13 cellular contexts compared by ENCODE assay signal in the genomic region with DNA sequence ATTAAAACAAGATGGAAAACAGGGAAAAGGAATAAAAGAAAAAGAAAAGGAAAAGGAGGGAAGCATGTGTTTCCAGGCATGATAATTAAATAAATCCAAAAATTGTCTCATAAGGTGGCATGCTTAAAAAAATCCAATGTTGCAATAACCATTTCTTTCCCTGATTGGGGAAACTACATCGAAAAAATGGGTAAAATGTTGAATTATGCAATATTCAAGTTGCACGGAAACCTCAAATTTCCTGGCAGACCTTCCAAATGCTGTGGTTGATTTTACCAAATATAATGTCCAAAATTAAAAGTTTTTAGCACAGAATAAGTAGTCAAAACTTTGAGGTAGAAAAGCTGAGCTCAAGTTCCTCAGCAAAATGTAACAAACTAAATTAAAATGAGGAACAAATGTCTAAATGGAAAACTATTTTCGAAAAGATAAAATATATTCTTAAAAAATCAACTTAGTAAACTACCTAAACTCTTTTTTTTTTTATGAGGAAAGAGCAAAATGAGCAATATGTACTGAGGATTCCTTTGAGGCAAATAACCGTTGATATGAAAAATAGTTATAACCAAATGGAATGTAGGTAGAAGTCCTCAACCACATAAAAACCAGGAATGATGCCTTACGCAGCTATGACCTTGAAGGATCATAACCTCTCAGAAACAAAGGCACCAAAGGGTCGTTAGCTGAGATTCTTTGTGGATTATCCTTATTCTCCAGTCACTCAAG. TPM values are rescaled to one million over a fixed set of nuclear protein-coding genes. Genes with fewer than 3 reads are reported as not detected.
A peak's percentile ranks its signal among the peaks of the same experiment; 100 is the strongest.
DNase-seq lines count a peak whose midpoint lies in the region; ATAC-seq and TF ChIP-seq lines count a peak whose summit lies in the region.
"Had no signal": no experiment of that assay in that cellular context is flagged by ENCODE, and none has a peak within 500 bp of the region (broad histone marks: within the 10 kb centered on the region; RNA-seq: fewer than 3 reads in every experiment).

No MANE protein-coding gene starts in this region.

- no peak for DNase-seq in Calu3
- DNase-seq in KBM-7: peak; percentile 40
- peak; percentile 40 for DNase-seq in astrocyte of the spinal cord (ENCODE audit: low read depth, low spot score)
- no peak for DNase-seq in mesendoderm
- DNase-seq in ureter (ENCODE audit: low spot score): no peak
- DNase-seq in islet precursor cell: no peak
- DNase-seq: activated CD4-positive, alpha-beta memory T cell treated with anti-CD3 and anti-CD28 coated beads, Interleukin-2, amount 10 ng/mL, durations not matched to agents 7 days and 5 days; CD4-positive, alpha-beta T cell; NCI-H1105 had no signal

- no peaks in the 10 kb centered on the region for H3K79me1 ChIP-seq in mesendoderm (ENCODE audit: low read length)

- ATAC-seq in HG03108 (IDR thresholded peaks at IDR 0.05; ENCODE audit: unreplicated experiment): no peak
- ATAC-seq in GM21529 (IDR thresholded peaks at IDR 0.05; ENCODE audit: unreplicated experiment): no peak

- intact Hi-C loops in Calu3 (cut with micrococcal nuclease; ENCODE audit: unreplicated experiment): no loop called here

- no peaks in the 10 kb centered on the region for H3K36me3 ChIP-seq in mesendoderm (ENCODE audit: control insufficient read depth, insufficient read depth, low read length)

- no peak overlapping the region for H2BK120ac ChIP-seq in mesendoderm (ENCODE audit: low read depth, low read length)

- peak overlapping the region; percentile 0 for H3K27ac ChIP-seq in mesendoderm (ENCODE audit: low read depth, low read length)
- H3K27ac ChIP-seq: parathyroid adenoma had no signal

- TF ChIP-seq CTCF in Calu3 (IDR thresholded peaks at IDR 0.05; ENCODE audit: unreplicated experiment): no peak
- TF ChIP-seq CTCF in astrocyte of the spinal cord (IDR thresholded peaks at IDR 0.05; ENCODE audit: low read depth, low read length): no peak

- H3K4me1 Mint-ChIP-seq in Calu3 (ENCODE audit: low read depth, unreplicated experiment): peaks cover 4% of the 10 kb centered on the region
- H3K4me1 Mint-ChIP-seq: activated CD4-positive, alpha-beta memory T cell treated with anti-CD3 and anti-CD28 coated beads, Interleukin-2, amount 10 ng/mL, durations not matched to agents 7 days and 5 days had no signal

- no peak overlapping the region for H3K23ac ChIP-seq in mesendoderm (ENCODE audit: low read length)

- H3K4me2 ChIP-seq in mesendoderm (ENCODE audit: low read length): no peak overlapping the region

- in situ Hi-C loops in KBM-7 (cut with MboI; ENCODE audit: low pct_unique_long_range_greater_than_20kb, low sequenced_read_pairs) (no loop called here), astrocyte of the spinal cord (cut with HindIII; ENCODE audit: low sequenced_read_pairs) (no loop called here)

- H3K36me3 Mint-ChIP-seq in Calu3 (ENCODE audit: insufficient read depth, unreplicated experiment): peaks cover 71% of the 10 kb centered on the region

- H3K4me3 ChIP-seq in astrocyte of the spinal cord (ENCODE audit: low read depth, low read length) (no peak overlapping the region), mesendoderm (ENCODE audit: low read length) (no peak overlapping the region)

- H2BK5ac ChIP-seq in mesendoderm (ENCODE audit: low read length): no peak overlapping the region

- no peak overlapping the region for H2AK5ac ChIP-seq in mesendoderm (ENCODE audit: low read length)

- H3K9ac ChIP-seq in mesendoderm (ENCODE audit: low read length): no peak overlapping the region
- H3K9ac ChIP-seq: parathyroid adenoma had no signal

- no peaks in the 10 kb centered on the region for H3K4me1 ChIP-seq in mesendoderm (ENCODE audit: control insufficient read depth, low read depth, low read length)
- H3K4me1 ChIP-seq: parathyroid adenoma had no signal

- no peaks in the 10 kb centered on the region for H3K27me3 ChIP-seq in mesendoderm (ENCODE audit: insufficient read depth, low read length, poor library complexity)

- H3K79me2 ChIP-seq in mesendoderm (ENCODE audit: control insufficient read depth, insufficient read depth, low read length): no peaks in the 10 kb centered on the region
- H3K79me2 ChIP-seq: parathyroid adenoma had no signal

- no peak overlapping the region for H4K8ac ChIP-seq in mesendoderm (ENCODE audit: low read depth, low read length)

- WGBS in mesendoderm (ENCODE audit: extremely low coverage, insufficient coverage, low lambda C conversion rate): no CpG with 5 or more reads among the region's 6 CpGs

- no peaks in the 10 kb centered on the region for H3K27me3 Mint-ChIP-seq in Calu3 (ENCODE audit: unreplicated experiment)
- H3K27me3 Mint-ChIP-seq: activated CD4-positive, alpha-beta memory T cell treated with anti-CD3 and anti-CD28 coated beads, Interleukin-2, amount 10 ng/mL, durations not matched to agents 7 days and 5 days; CD4-positive, alpha-beta T cell had no signal

- peak overlapping the region; percentile 74 for H3K27ac Mint-ChIP-seq in Calu3 (ENCODE audit: unreplicated experiment)
- H3K27ac Mint-ChIP-seq: activated CD4-positive, alpha-beta memory T cell treated with anti-CD3 and anti-CD28 coated beads, Interleukin-2, amount 10 ng/mL, durations not matched to agents 7 days and 5 days; activated T-helper 1 cell treated with anti-CD3 and anti-CD28 coated beads, Interleukin-12 subunit alpha, Interleukin-12 subunit beta, Interleukin-2, Interleukin-4 antibody, amounts not matched to agents 30 ng/mL and 10 ng/mL and 1 ng/mL, durations not matched to agents 14 hours and 24 hours and 36 hours; CD4-positive, alpha-beta T cell had no signal

- no peaks in the 10 kb centered on the region for H3K9me3 Mint-ChIP-seq in Calu3 (ENCODE audit: low read depth, unreplicated experiment)
- H3K9me3 Mint-ChIP-seq: activated CD4-positive, alpha-beta memory T cell treated with anti-CD3 and anti-CD28 coated beads, Interleukin-2, amount 10 ng/mL, durations not matched to agents 7 days and 5 days; activated T-helper 1 cell treated with anti-CD3 and anti-CD28 coated beads, Interleukin-12 subunit alpha, Interleukin-12 subunit beta, Interleukin-2, Interleukin-4 antibody, amounts not matched to agents 30 ng/mL and 10 ng/mL and 1 ng/mL, durations not matched to agents 14 hours and 24 hours and 36 hours; CD4-positive, alpha-beta T cell had no signal

- H2BK15ac ChIP-seq in mesendoderm (replicated peaks; ENCODE audit: low read depth): no peak overlapping the region

- no peak overlapping the region for H3K4me3 Mint-ChIP-seq in Calu3 (ENCODE audit: low read depth, unreplicated experiment)
- H3K4me3 Mint-ChIP-seq: activated CD4-positive, alpha-beta memory T cell treated with anti-CD3 and anti-CD28 coated beads, Interleukin-2, amount 10 ng/mL, durations not matched to agents 7 days and 5 days; activated T-helper 1 cell treated with anti-CD3 and anti-CD28 coated beads, Interleukin-12 subunit alpha, Interleukin-12 subunit beta, Interleukin-2, Interleukin-4 antibody, amounts not matched to agents 30 ng/mL and 10 ng/mL and 1 ng/mL, durations not matched to agents 14 hours and 24 hours and 36 hours; CD4-positive, alpha-beta T cell had no signal

- H3K4ac ChIP-seq in mesendoderm (ENCODE audit: low read depth, low read length): peak overlapping the region; percentile 52

- no peak overlapping the region for H3K56ac ChIP-seq in mesendoderm (ENCODE audit: low read length)

- no peak overlapping the region for H3K18ac ChIP-seq in mesendoderm (ENCODE audit: low read length)

- no peak overlapping the region for H4K5ac ChIP-seq in mesendoderm (ENCODE audit: low read length)

- no TSS peak for BruUV-seq in Calu3 (replicated peaks; lab: Mats Ljungman, UMichigan)

- CTCF ChIA-PET in Calu3 (lab: Charles Lee): no interaction called here

RNA-seq across cellular contexts. Expression of gene MACC1, which starts 52.6 kb away (rescaled TPM):
- total RNA-seq in Calu3 (2022) (190 and 199 TPM in 2 replicates), ureter (35.2 TPM)
- polyA plus RNA-seq in mesendoderm (2013, experiment 1 of 2): 3.8 TPM
- 4.1 TPM for polyA plus RNA-seq in mesendoderm (2013, experiment 2 of 2)
- total RNA-seq: activated T-helper 1 cell treated with anti-CD3 and anti-CD28 coated beads, Interleukin-12 subunit alpha, Interleukin-12 subunit beta, Interleukin-2, Interleukin-4 antibody, amounts not matched to agents 30 ng/mL and 10 ng/mL and 1 ng/mL, durations not matched to agents 14 hours and 24 hours and 36 hours had no signal

Comparison
In these comparisons a context has a peak if more than half of its experiments do, and no peak if none do; other contexts are left out.
1. DNase-seq: peak in KBM-7 (single experiment) and astrocyte of the spinal cord (single experiment); none in Calu3 (single experiment), mesendoderm (single experiment), ureter (single experiment) and islet precursor cell (single experiment).